Comparison of ENCODE assay signal across 8 cellular contexts in genomic region chr10:117441812-117442443, GRCh38.
DNase-seq lines count a peak whose midpoint lies in the region; ATAC-seq and TF ChIP-seq lines count a peak whose summit lies in the region.

No MANE protein-coding gene starts in this region.

- H3K9me3 Mint-ChIP-seq in stimulated activated memory B cell treated with anti-CD40 and anti-IgM and Interleukin-4, amounts not matched to agents 10 μg/mL and 1 μg/mL and 100 μg/mL, for 72 hours = peaks cover 9% of the 10 kb centered on the region
- peaks cover 21% of the 10 kb centered on the region for H3K9me3 Mint-ChIP-seq in activated T-helper 1 cell treated with anti-CD3 and anti-CD28 coated beads, Interleukin-12 subunit alpha, Interleukin-12 subunit beta, Interleukin-2, Interleukin-4 antibody, amounts not matched to agents 30 ng/mL and 10 ng/mL and 1 ng/mL, durations not matched to agents 14 hours and 24 hours and 36 hours

- no peaks in the 10 kb centered on the region for H3K9me3 ChIP-seq in testis

- no peak overlapping the region for H3K4me3 Mint-ChIP-seq in stimulated activated memory B cell treated with anti-CD40 and anti-IgM and Interleukin-4, amounts not matched to agents 10 μg/mL and 1 μg/mL and 100 μg/mL, for 72 hours
- no peak overlapping the region for H3K4me3 Mint-ChIP-seq in activated T-helper 1 cell treated with anti-CD3 and anti-CD28 coated beads, Interleukin-12 subunit alpha, Interleukin-12 subunit beta, Interleukin-2, Interleukin-4 antibody, amounts not matched to agents 30 ng/mL and 10 ng/mL and 1 ng/mL, durations not matched to agents 14 hours and 24 hours and 36 hours

- no peak overlapping the region for H3K27ac Mint-ChIP-seq in stimulated activated memory B cell treated with anti-CD40 and anti-IgM and Interleukin-4, amounts not matched to agents 10 μg/mL and 1 μg/mL and 100 μg/mL, for 72 hours
- H3K27ac Mint-ChIP-seq in activated T-helper 1 cell treated with anti-CD3 and anti-CD28 coated beads, Interleukin-12 subunit alpha, Interleukin-12 subunit beta, Interleukin-2, Interleukin-4 antibody, amounts not matched to agents 30 ng/mL and 10 ng/mL and 1 ng/mL, durations not matched to agents 14 hours and 24 hours and 36 hours = no peak overlapping the region

- no peaks in the 10 kb centered on the region for H3K27me3 ChIP-seq in testis

- no peak for TF ChIP-seq CTCF in testis (IDR thresholded peaks at IDR 0.05)

- H3K27me3 Mint-ChIP-seq in stimulated activated memory B cell treated with anti-CD40 and anti-IgM and Interleukin-4, amounts not matched to agents 10 μg/mL and 1 μg/mL and 100 μg/mL, for 72 hours = peaks cover 11% of the 10 kb centered on the region
- H3K27me3 Mint-ChIP-seq in activated T-helper 1 cell treated with anti-CD3 and anti-CD28 coated beads, Interleukin-12 subunit alpha, Interleukin-12 subunit beta, Interleukin-2, Interleukin-4 antibody, amounts not matched to agents 30 ng/mL and 10 ng/mL and 1 ng/mL, durations not matched to agents 14 hours and 24 hours and 36 hours (ENCODE audit: insufficient read depth) = no peaks in the 10 kb centered on the region

- no peaks in the 10 kb centered on the region for H3K36me3 ChIP-seq in testis (ENCODE audit: low read depth, missing control alignments)

- peak; percentile 49 for ATAC-seq in GM19025 (IDR thresholded peaks at IDR 0.05; ENCODE audit: low read depth, unreplicated experiment)
- ATAC-seq in stimulated activated memory B cell treated with anti-CD40 and anti-IgM and Interleukin-4, amounts not matched to agents 10 μg/mL and 1 μg/mL and 100 μg/mL, for 72 hours = peak; percentile 66
- no peak for ATAC-seq in HG02840 (IDR thresholded peaks at IDR 0.05; ENCODE audit: low FRiP score, unreplicated experiment)

- WGBS in testis, 2 donors = 54 to 72% methylated on average over 6 of the region's 6 CpGs

- H3K36me3 Mint-ChIP-seq in stimulated activated memory B cell treated with anti-CD40 and anti-IgM and Interleukin-4, amounts not matched to agents 10 μg/mL and 1 μg/mL and 100 μg/mL, for 72 hours = no peaks in the 10 kb centered on the region
- H3K36me3 Mint-ChIP-seq in activated T-helper 1 cell treated with anti-CD3 and anti-CD28 coated beads, Interleukin-12 subunit alpha, Interleukin-12 subunit beta, Interleukin-2, Interleukin-4 antibody, amounts not matched to agents 30 ng/mL and 10 ng/mL and 1 ng/mL, durations not matched to agents 14 hours and 24 hours and 36 hours (ENCODE audit: low read depth) = no peaks in the 10 kb centered on the region

- peaks cover 6% of the 10 kb centered on the region for H3K4me1 Mint-ChIP-seq in stimulated activated memory B cell treated with anti-CD40 and anti-IgM and Interleukin-4, amounts not matched to agents 10 μg/mL and 1 μg/mL and 100 μg/mL, for 72 hours
- peaks cover 6% of the 10 kb centered on the region for H3K4me1 Mint-ChIP-seq in activated T-helper 1 cell treated with anti-CD3 and anti-CD28 coated beads, Interleukin-12 subunit alpha, Interleukin-12 subunit beta, Interleukin-2, Interleukin-4 antibody, amounts not matched to agents 30 ng/mL and 10 ng/mL and 1 ng/mL, durations not matched to agents 14 hours and 24 hours and 36 hours (ENCODE audit: low read depth)

- peaks cover 3% of the 10 kb centered on the region for H3K4me1 ChIP-seq in testis

- DNase-seq in HS-27A (ENCODE audit: low read depth) (peak; percentile 57), amniotic epithelial cell (ENCODE audit: low read depth) (peak; percentile 68), testis (no peak)
- DNase-seq in activated CD8-positive, alpha-beta memory T cell treated with anti-CD3 and anti-CD28 coated beads, Interleukin-2, amount 50 U/mL, for 48 hours = no peak
- DNase-seq in activated T-helper 1 cell treated with anti-CD3 and anti-CD28 coated beads, Interleukin-12 subunit alpha, Interleukin-12 subunit beta, Interleukin-2, Interleukin-4 antibody, amounts not matched to agents 30 ng/mL and 10 ng/mL and 1 ng/mL, durations not matched to agents 14 hours and 24 hours and 36 hours (ENCODE audit: low spot score) = no peak

- intact Hi-C loops in testis (cut with DNase I; ENCODE audit: low total_unique reads) = no loop called here
- intact Hi-C loops in activated T-helper 1 cell treated with anti-CD3 and anti-CD28 coated beads, Interleukin-12 subunit alpha, Interleukin-12 subunit beta, Interleukin-2, Interleukin-4 antibody, amounts not matched to agents 30 ng/mL and 10 ng/mL and 1 ng/mL, durations not matched to agents 14 hours and 24 hours and 36 hours (cut with micrococcal nuclease) = no loop called here

- H3K4me3 ChIP-seq in testis = no peak overlapping the region

- TF ChIP-seq POLR2A in testis (IDR thresholded peaks at IDR 0.05) = no peak

- no peak overlapping the region for H3K27ac ChIP-seq in testis

Comparison
In these comparisons a context has a peak if more than half of its experiments do, and no peak if none do; other contexts are left out.
1. DNase-seq: peak in HS-27A (single experiment) and amniotic epithelial cell (single experiment); none in testis (single experiment), activated CD8-positive, alpha-beta memory T cell treated with anti-CD3 and anti-CD28 coated beads, Interleukin-2, amount 50 U/mL, for 48 hours (single experiment) and activated T-helper 1 cell treated with anti-CD3 and anti-CD28 coated beads, Interleukin-12 subunit alpha, Interleukin-12 subunit beta, Interleukin-2, Interleukin-4 antibody, amounts not matched to agents 30 ng/mL and 10 ng/mL and 1 ng/mL, durations not matched to agents 14 hours and 24 hours and 36 hours (single experiment).